In genomic region chr2:62195421-62196277, GRCh38 we compare ENCODE assay signal across 1 cellular context.
TF ChIP-seq lines count a peak whose summit lies in the region.

B3GNT2 (plus strand) TSS chr2:62196115; CDS start chr2:62222221, 26,106 bp downstream.

TF ChIP-seq in HepG2, 621 proteins besides CTCF, POLR2A, EP300 and RAD21 (continued from another document and continues in another):
- TF ChIP-seq THAP9 (CRISPR knock-in tag; IDR thresholded peaks at IDR 0.05; ENCODE audit: borderline replicate concordance), result peak; percentile 77; the same call in 1 of the 2 replicates
- no peak for TF ChIP-seq MTA1 (CRISPR knock-in tag; IDR thresholded peaks at IDR 0.05; ENCODE audit: borderline replicate concordance)
- TF ChIP-seq PHF5A (CRISPR knock-in tag; IDR thresholded peaks at IDR 0.05; ENCODE audit: low read depth, unreplicated experiment), result no peak
- TF ChIP-seq, protein P1, sequence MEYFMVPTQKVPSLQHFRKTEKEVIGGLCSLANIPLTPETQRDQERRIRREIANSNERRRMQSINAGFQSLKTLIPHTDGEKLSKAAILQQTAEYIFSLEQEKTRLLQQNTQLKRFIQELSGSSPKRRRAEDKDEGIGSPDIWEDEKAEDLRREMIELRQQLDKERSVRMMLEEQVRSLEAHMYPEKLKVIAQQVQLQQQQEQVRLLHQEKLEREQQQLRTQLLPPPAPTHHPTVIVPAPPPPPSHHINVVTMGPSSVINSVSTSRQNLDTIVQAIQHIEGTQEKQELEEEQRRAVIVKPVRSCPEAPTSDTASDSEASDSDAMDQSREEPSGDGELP (IDR thresholded peaks at IDR 0.05; ENCODE audit: borderline replicate concordance, low read depth), result peak; percentile 17; the same call in 1 of the 2 replicates
- peak; percentile 62; the same call in 1 of the 2 replicates for TF ChIP-seq IRX3 (CRISPR knock-in tag; IDR thresholded peaks at IDR 0.05; ENCODE audit: borderline replicate concordance, low read depth)
- TF ChIP-seq RARA (CRISPR knock-in tag; IDR thresholded peaks at IDR 0.05), result peak; percentile 66
- no peak for TF ChIP-seq MXD4 (CRISPR knock-in tag; IDR thresholded peaks at IDR 0.05)
- no peak for TF ChIP-seq ZNF652 (CRISPR knock-in tag; IDR thresholded peaks at IDR 0.05; ENCODE audit: borderline replicate concordance, low read depth)
- TF ChIP-seq PAX8 (CRISPR knock-in tag; IDR thresholded peaks at IDR 0.05; ENCODE audit: borderline replicate concordance), result 0 out of 2 replicates have a peak, but pooled peaks have one; percentile 17
- no peak for TF ChIP-seq KLF6 (CRISPR knock-in tag; IDR thresholded peaks at IDR 0.05)
- 0 out of 2 replicates have a peak, but pooled peaks have one; percentile 17 for TF ChIP-seq ZNF224 (CRISPR knock-in tag; IDR thresholded peaks at IDR 0.05)
- peak; percentile 57; the same call in 1 of the 2 replicates for TF ChIP-seq ZFX (CRISPR knock-in tag; IDR thresholded peaks at IDR 0.05; ENCODE audit: low read depth)
- 0 out of 2 replicates have a peak, but pooled peaks have one; percentile 42 for TF ChIP-seq MED13 (CRISPR knock-in tag; IDR thresholded peaks at IDR 0.05)
- TF ChIP-seq ZNF850 (CRISPR knock-in tag; conservative IDR thresholded peaks at IDR 0.05), result peak; percentile 90; the same call in 1 of the 2 replicates
- TF ChIP-seq ZNF772 (CRISPR knock-in tag; IDR thresholded peaks at IDR 0.05), result no peak; the same call in 1 of the 2 replicates
- no peak for TF ChIP-seq CCAR2 (optimal IDR thresholded peaks at IDR 0.05; ENCODE audit: low read depth, low read length)
- no peak; the same call in 1 of the 2 replicates for TF ChIP-seq ZNF33B (CRISPR knock-in tag; IDR thresholded peaks at IDR 0.05)
- TF ChIP-seq ZNF138 (CRISPR knock-in tag; IDR thresholded peaks at IDR 0.05; ENCODE audit: low read depth), result 0 out of 2 replicates have a peak, but pooled peaks have one; percentile 54
- 0 out of 2 replicates have a peak, but pooled peaks have one; percentile 16 for TF ChIP-seq KDM3A (CRISPR knock-in tag; IDR thresholded peaks at IDR 0.05; ENCODE audit: low read depth)
- TF ChIP-seq SMARCE1 (IDR thresholded peaks at IDR 0.05; ENCODE audit: borderline replicate concordance), result no peak
- TF ChIP-seq, protein P2, sequence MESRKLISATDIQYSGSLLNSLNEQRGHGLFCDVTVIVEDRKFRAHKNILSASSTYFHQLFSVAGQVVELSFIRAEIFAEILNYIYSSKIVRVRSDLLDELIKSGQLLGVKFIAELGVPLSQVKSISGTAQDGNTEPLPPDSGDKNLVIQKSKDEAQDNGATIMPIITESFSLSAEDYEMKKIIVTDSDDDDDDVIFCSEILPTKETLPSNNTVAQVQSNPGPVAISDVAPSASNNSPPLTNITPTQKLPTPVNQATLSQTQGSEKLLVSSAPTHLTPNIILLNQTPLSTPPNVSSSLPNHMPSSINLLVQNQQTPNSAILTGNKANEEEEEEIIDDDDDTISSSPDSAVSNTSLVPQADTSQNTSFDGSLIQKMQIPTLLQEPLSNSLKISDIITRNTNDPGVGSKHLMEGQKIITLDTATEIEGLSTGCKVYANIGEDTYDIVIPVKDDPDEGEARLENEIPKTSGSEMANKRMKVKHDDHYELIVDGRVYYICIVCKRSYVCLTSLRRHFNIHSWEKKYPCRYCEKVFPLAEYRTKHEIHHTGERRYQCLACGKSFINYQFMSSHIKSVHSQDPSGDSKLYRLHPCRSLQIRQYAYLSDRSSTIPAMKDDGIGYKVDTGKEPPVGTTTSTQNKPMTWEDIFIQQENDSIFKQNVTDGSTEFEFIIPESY (CRISPR knock-in tag; IDR thresholded peaks at IDR 0.05), result no peak
- TF ChIP-seq ZNF75D (CRISPR knock-in tag; IDR thresholded peaks at IDR 0.05; ENCODE audit: borderline replicate concordance), result no peak
- peak; percentile 60; the same call in 1 of the 2 replicates for TF ChIP-seq GATAD2A (CRISPR knock-in tag; IDR thresholded peaks at IDR 0.05)
- TF ChIP-seq ZNF382 (CRISPR knock-in tag; IDR thresholded peaks at IDR 0.05; ENCODE audit: borderline replicate concordance), result no peak
- no peak for TF ChIP-seq GATA4 (IDR thresholded peaks at IDR 0.05; ENCODE audit: borderline replicate concordance, low read depth)
- TF ChIP-seq MBNL3 (CRISPR knock-in tag; conservative IDR thresholded peaks at IDR 0.05), result no peak
- TF ChIP-seq TGIF2 (CRISPR knock-in tag; IDR thresholded peaks at IDR 0.05), result 0 out of 2 replicates have a peak, but pooled peaks have one; percentile 20
- peak; percentile 70 for TF ChIP-seq ZNF687 (CRISPR knock-in tag; IDR thresholded peaks at IDR 0.05)
- TF ChIP-seq KLF11 (CRISPR knock-in tag; IDR thresholded peaks at IDR 0.05), result peak; percentile 87; the same call in 1 of the 2 replicates
- TF ChIP-seq ZNF329 (CRISPR knock-in tag; IDR thresholded peaks at IDR 0.05; ENCODE audit: low read depth), result peak; percentile 90
- no peak for TF ChIP-seq ZBTB1 (CRISPR knock-in tag; IDR thresholded peaks at IDR 0.05; ENCODE audit: borderline replicate concordance)
- TF ChIP-seq TARDBP (CRISPR knock-in tag; IDR thresholded peaks at IDR 0.05), result peak; percentile 46; the same call in 1 of the 2 replicates
- TF ChIP-seq ZNF800 (CRISPR knock-in tag; IDR thresholded peaks at IDR 0.05), result no peak
- no peak for TF ChIP-seq SETDB1 (CRISPR knock-in tag; IDR thresholded peaks at IDR 0.05; ENCODE audit: borderline replicate concordance)
- TF ChIP-seq XRCC5 (optimal IDR thresholded peaks at IDR 0.05; ENCODE audit: low read length), result peak; percentile 18
- TF ChIP-seq PAF1 (CRISPR knock-in tag; IDR thresholded peaks at IDR 0.05), result no peak
- no peak for TF ChIP-seq HNRNPH1 (optimal IDR thresholded peaks at IDR 0.05; ENCODE audit: low read depth, low read length)
- TF ChIP-seq SRSF1 (optimal IDR thresholded peaks at IDR 0.05; ENCODE audit: low read depth, low read length), result peak; percentile 21
- TF ChIP-seq MIER2 (CRISPR knock-in tag; IDR thresholded peaks at IDR 0.05), result no peak; the same call in 1 of the 2 replicates
- 0 out of 2 replicates have a peak, but pooled peaks have one; percentile 23 for TF ChIP-seq ZNF317 (CRISPR knock-in tag; IDR thresholded peaks at IDR 0.05)
- TF ChIP-seq ZNF225 (CRISPR knock-in tag; IDR thresholded peaks at IDR 0.05), result no peak
- TF ChIP-seq SMAD3 (CRISPR knock-in tag; IDR thresholded peaks at IDR 0.05), result 0 out of 2 replicates have a peak, but pooled peaks have one; percentile 29
- TF ChIP-seq ARNTL (CRISPR knock-in tag; IDR thresholded peaks at IDR 0.05), result no peak
- TF ChIP-seq ZNF572 (CRISPR knock-in tag; IDR thresholded peaks at IDR 0.05), result no peak
- TF ChIP-seq ZNF354B (CRISPR knock-in tag; IDR thresholded peaks at IDR 0.05), result no peak
- TF ChIP-seq TFDP1 (CRISPR knock-in tag; IDR thresholded peaks at IDR 0.05; ENCODE audit: borderline replicate concordance), result peak; percentile 62; the same call in 1 of the 2 replicates
- no peak for TF ChIP-seq BRCA1 (CRISPR knock-in tag; IDR thresholded peaks at IDR 0.05)
- peak; percentile 64; the same call in 1 of the 2 replicates for TF ChIP-seq PAXIP1 (CRISPR knock-in tag; conservative IDR thresholded peaks at IDR 0.05)
- no peak for TF ChIP-seq YEATS2 (CRISPR knock-in tag; IDR thresholded peaks at IDR 0.05; ENCODE audit: borderline replicate concordance)
